ENCODE assay signal across 15 cellular contexts in the genomic region with DNA sequence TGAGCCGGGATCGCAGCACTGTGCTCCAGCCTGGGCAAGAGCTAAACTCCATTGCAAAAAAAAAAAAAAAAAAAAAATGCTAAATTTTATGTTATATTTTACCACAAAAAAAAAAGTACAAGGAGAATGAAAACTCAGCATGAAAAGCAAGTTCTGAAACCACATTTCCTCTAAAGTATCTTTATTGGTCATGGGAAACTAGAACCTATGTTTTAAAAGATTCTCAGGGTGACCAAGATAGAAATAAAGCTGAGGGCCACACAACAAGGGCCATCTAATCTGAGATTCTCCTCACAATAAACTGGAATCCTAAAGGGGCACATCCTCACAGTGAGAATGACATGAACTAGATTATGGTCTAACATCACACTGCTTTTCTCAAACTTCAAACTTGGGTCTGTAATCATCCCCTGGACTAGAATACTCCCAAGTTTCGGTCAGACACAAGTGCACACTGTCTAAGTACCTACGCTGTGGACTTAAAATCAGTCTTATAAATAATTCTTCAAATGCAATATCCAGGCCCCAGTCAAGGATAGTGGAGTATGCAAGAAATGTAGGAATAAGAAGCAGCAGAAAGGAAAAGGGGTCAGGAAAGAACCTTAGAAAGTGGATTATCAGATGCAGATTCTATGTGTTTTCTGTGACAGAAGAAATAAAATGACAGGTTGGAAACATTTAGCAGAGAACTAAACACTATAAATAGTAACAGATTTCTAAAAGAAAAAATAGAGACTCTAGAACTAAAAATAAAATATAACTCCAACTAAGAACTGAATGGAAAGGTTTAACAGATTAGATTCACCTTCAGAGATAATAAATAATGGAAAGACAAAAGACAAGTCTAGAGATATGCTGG. TPM values are rescaled to one million over a fixed set of nuclear protein-coding genes. Genes with fewer than 3 reads are reported as not detected.
DNase-seq lines count a peak whose midpoint lies in the region; ATAC-seq and TF ChIP-seq lines count a peak whose summit lies in the region.
"Had no signal": no experiment of that assay in that cellular context is flagged by ENCODE, and none has a peak within 500 bp of the region (broad histone marks: within the 10 kb centered on the region; RNA-seq: fewer than 3 reads in every experiment).

No MANE protein-coding gene starts in this region.

- peaks cover 0 to 6% (median 2%) of the 10 kb centered on the region in 3 donors for H3K36me3 Mint-ChIP-seq in CD8-positive, alpha-beta memory T cell
- H3K36me3 Mint-ChIP-seq in activated B cell treated with CpG ODN at 0.5 μM for 24 hours (ENCODE audit: low read depth) (peaks cover 16% of the 10 kb centered on the region), naive B cell (no peaks in the 10 kb centered on the region)

- peak overlapping the region in 6 of 7 donors; percentile 1 to 76 (median 16) for H3K4me3 Mint-ChIP-seq in CD8-positive, alpha-beta memory T cell
- H3K4me3 Mint-ChIP-seq in activated B cell treated with CpG ODN at 0.5 μM for 24 hours = peak overlapping the region; percentile 2
- peak overlapping the region in 6 of 8 donors; percentile 11 to 58 (median 40) for H3K4me3 Mint-ChIP-seq in naive B cell
- H3K4me3 Mint-ChIP-seq: CD14-positive monocyte had no signal

- H3K4me1 Mint-ChIP-seq in CD8-positive, alpha-beta memory T cell = peaks cover 66 to 91% (median 83%) of the 10 kb centered on the region in 3 donors
- H3K4me1 Mint-ChIP-seq in activated B cell treated with CpG ODN at 0.5 μM for 24 hours (peaks cover 71% of the 10 kb centered on the region), naive B cell (peaks cover 38 to 74% (median 72%) of the 10 kb centered on the region in 3 donors)

- no peak overlapping the region for H3K27ac ChIP-seq in CD8-positive, alpha-beta memory T cell (ENCODE audit: low read depth, low read length)

- POLR2A ChIA-PET in CD8-positive, alpha-beta memory T cell (lab: Charles Lee) = interaction anchor here (0.6 to 0.7 kb wide), 4 partner anchors 24 to 64 kb away, joined by 3 to 8 read pairs (median 4); no protein-coding TSS in a partner anchor
- POLR2A ChIA-PET in activated B cell treated with CpG ODN at 0.5 μM for 24 hours (lab: Charles Lee) = interaction anchor here (0.6 to 2.7 kb wide), 7 partner anchors 29 to 1183 kb away, joined by 4 to 16 read pairs (median 8); a partner anchor contains a TSS

- CTCF ChIA-PET in CD8-positive, alpha-beta memory T cell (lab: Charles Lee) = interaction anchor here (0.9 to 1.4 kb wide), 3 partner anchors 15 to 97 kb away, joined by 3 to 7 read pairs (median 6); a partner anchor contains a TSS
- CTCF ChIA-PET in activated B cell treated with CpG ODN at 0.5 μM for 24 hours (lab: Charles Lee) = interaction anchor here (0.8 to 1.3 kb wide), 3 partner anchors 20 to 97 kb away, joined by 3 to 5 read pairs (median 5); a partner anchor contains a TSS

- TF ChIP-seq CTCF in activated B cell treated with CpG ODN at 0.5 μM for 24 hours (IDR thresholded peaks at IDR 0.05) = no peak

- no peaks in the 10 kb centered on the region for H3K36me3 ChIP-seq in CD8-positive, alpha-beta memory T cell (ENCODE audit: insufficient read depth, low read length)

- no peak for DNase-seq in CD8-positive, alpha-beta memory T cell
- no peak for DNase-seq in activated B cell treated with CpG ODN at 0.5 μM for 24 hours
- no peak for DNase-seq in naive B cell
- no peak for DNase-seq in GM03348 (ENCODE audit: low spot score)
- DNase-seq in HK-2 (ENCODE audit: unreplicated experiment) = no peak
- DNase-seq: activated naive CD4-positive, alpha-beta T cell treated with Interleukin-2 at 50 U/mL for 16 hours; NCI-H446 treated with DMSO at 0.1 percent for 48 hours; occipital lobe; SHP77; stimulated activated CD4-positive, alpha-beta T cell treated with anti-CD3 and anti-CD28 coated beads, Interleukin-15, amount 100 ng/mL, for 24 hours had no signal

- no peaks in the 10 kb centered on the region for H3K9me3 ChIP-seq in CD8-positive, alpha-beta memory T cell (ENCODE audit: low read length)

- no peaks in the 10 kb centered on the region for H3K27me3 Mint-ChIP-seq in CD8-positive, alpha-beta memory T cell
- H3K27me3 Mint-ChIP-seq in activated B cell treated with CpG ODN at 0.5 μM for 24 hours (no peaks in the 10 kb centered on the region), naive B cell (no peaks in the 10 kb centered on the region)

- intact Hi-C loops in activated B cell treated with CpG ODN at 0.5 μM for 24 hours (cut with micrococcal nuclease) = loop anchor here (2.0 kb wide), 1 partner anchor 17 kb away; no protein-coding TSS in a partner anchor

- no peak overlapping the region for H3K4me3 ChIP-seq in CD8-positive, alpha-beta memory T cell (ENCODE audit: low read length)

- peak overlapping the region; percentile 43 to 95 (median 76) for H3K27ac Mint-ChIP-seq in CD8-positive, alpha-beta memory T cell
- H3K27ac Mint-ChIP-seq in activated B cell treated with CpG ODN at 0.5 μM for 24 hours = peak overlapping the region; percentile 42
- peak overlapping the region; percentile 49 to 94 (median 84) for H3K27ac Mint-ChIP-seq in naive B cell

- peaks cover 0 to 2% (median 0%) of the 10 kb centered on the region in 5 donors for H3K9me3 Mint-ChIP-seq in CD8-positive, alpha-beta memory T cell
- H3K9me3 Mint-ChIP-seq in activated B cell treated with CpG ODN at 0.5 μM for 24 hours = peaks cover 14% of the 10 kb centered on the region
- peaks cover 0 to 13% (median 9%) of the 10 kb centered on the region in 7 donors for H3K9me3 Mint-ChIP-seq in naive B cell

- ATAC-seq in GM21576 (IDR thresholded peaks at IDR 0.05; ENCODE audit: unreplicated experiment) = peak; percentile 44
- ATAC-seq in activated B cell treated with CpG ODN at 0.5 μM for 24 hours (ENCODE audit: low read depth) = no peak
- ATAC-seq in naive B cell (ENCODE audit: low read depth in 2 of 2) = no peak
- no peak for ATAC-seq in HG03342 (IDR thresholded peaks at IDR 0.05; ENCODE audit: unreplicated experiment)
- ATAC-seq in HG03280 (IDR thresholded peaks at IDR 0.05; ENCODE audit: unreplicated experiment) = no peak
- ATAC-seq: left lobe of liver had no signal

- H3K27me3 ChIP-seq in CD8-positive, alpha-beta memory T cell (ENCODE audit: insufficient read depth, low read length, poor library complexity, severe bottlenecking) = no peaks in the 10 kb centered on the region

- peaks cover 41% of the 10 kb centered on the region for H3K4me1 ChIP-seq in CD8-positive, alpha-beta memory T cell (ENCODE audit: insufficient read depth, low read length)

RNA-seq across cellular contexts. Expression of a gene that starts 49.9 kb away (rescaled TPM):
- total RNA-seq in CD8-positive, alpha-beta memory T cell = 10 to 100 TPM; 75.9 to 81.6 TPM
- polyA plus RNA-seq in CD8-positive, alpha-beta memory T cell = 68.9 TPM
- 49.2 and 56.9 TPM in 2 replicates for total RNA-seq in activated B cell treated with CpG ODN at 0.5 μM for 24 hours
- 100 to 1,000 TPM in 5 of 6 donors, 10 to 100 TPM in 1; 96.6 to 146 (median 107) TPM for polyA plus RNA-seq in naive B cell (ENCODE audit: low read depth in 6 of 6)
